Comparison of ENCODE assay signal across 10 cellular contexts in genomic region chr14:35878272-35879140, GRCh38. TPM values are rescaled to one million over a fixed set of nuclear protein-coding genes. Genes with fewer than 3 reads are reported as not detected.
DNase-seq lines count a peak whose midpoint lies in the region; ATAC-seq, FAIRE-seq and TF ChIP-seq lines count a peak whose summit lies in the region.
"Had no signal": no experiment of that assay in that cellular context is flagged by ENCODE, and none has a peak within 500 bp of the region (broad histone marks: within the 10 kb centered on the region; RNA-seq: fewer than 3 reads in every experiment).

No MANE protein-coding gene starts in this region.

- peaks cover 3% of the 10 kb centered on the region for H3K27me3 Mint-ChIP-seq in CD8-positive, alpha-beta T cell (ENCODE audit: low read depth)

- ATAC-seq in sciatic nerve (peak; percentile 91), GM21723 (IDR thresholded peaks at IDR 0.05; ENCODE audit: unreplicated experiment) (no peak), HG03135 (IDR thresholded peaks at IDR 0.05; ENCODE audit: unreplicated experiment) (no peak), GM18867 (IDR thresholded peaks at IDR 0.05; ENCODE audit: unreplicated experiment) (no peak)
- no peak for ATAC-seq in CD8-positive, alpha-beta T cell

- no peaks in the 10 kb centered on the region for H3K4me1 Mint-ChIP-seq in CD8-positive, alpha-beta T cell (ENCODE audit: low read depth)

- no peaks in the 10 kb centered on the region for H3K9me3 ChIP-seq in CD8-positive, alpha-beta T cell (ENCODE audit: low read length)

- POLR2A ChIA-PET in RWPE1 (lab: Yijun Ruan, JAX; ENCODE audit: low non-redundant PET), result no interaction called here
- POLR2A ChIA-PET in CD8-positive, alpha-beta T cell (lab: Charles Lee), result no interaction called here

- no peaks in the 10 kb centered on the region for H3K9me3 Mint-ChIP-seq in CD8-positive, alpha-beta T cell

- no peak overlapping the region for H3K27ac ChIP-seq in RWPE1
- no peak overlapping the region for H3K27ac ChIP-seq in CD8-positive, alpha-beta T cell (ENCODE audit: low read depth, low read length)

- peak; percentile 58 for FAIRE-seq in GM12891 (lab: Jason Lieb, UNC)

- no peak overlapping the region for H3K4me3 Mint-ChIP-seq in CD8-positive, alpha-beta T cell

- CTCF ChIA-PET in RWPE1 (lab: Yijun Ruan, JAX), result interaction anchor here (0.6 to 0.8 kb wide), 3 partner anchors 62 to 183 kb away, joined by 3 to 9 read pairs (median 4); no protein-coding TSS in a partner anchor
- CTCF ChIA-PET in CD8-positive, alpha-beta T cell (lab: Charles Lee), result interaction anchor here (1.3 to 3.6 kb wide), 2 partner anchors 190 to 495 kb away, joined by 4 to 19 read pairs; no protein-coding TSS in a partner anchor

- H3K36me3 ChIP-seq in CD8-positive, alpha-beta T cell (ENCODE audit: insufficient read depth, low read length), result no peaks in the 10 kb centered on the region

- DNase-seq in GM12891 (ENCODE audit: insufficient read length, low spot score), result no peak
- peak; percentile 79 for DNase-seq in RWPE1 (ENCODE audit: low spot score)
- DNase-seq in fibroblast of peridontal ligament (ENCODE audit: extremely low read depth), result peak; percentile 90
- no peak for DNase-seq in sciatic nerve (ENCODE audit: low spot score)
- DNase-seq in CD8-positive, alpha-beta T cell, result no peak
- DNase-seq: activated CD8-positive, alpha-beta memory T cell treated with anti-CD3 and anti-CD28 coated beads, Interleukin-2, amount 50 U/mL, for 4 hours; NCI-H1048 had no signal

- no peaks in the 10 kb centered on the region for H3K36me3 Mint-ChIP-seq in CD8-positive, alpha-beta T cell

- intact Hi-C loops in sciatic nerve (cut with DNase I), result no loop called here
- intact Hi-C loops in CD8-positive, alpha-beta T cell (cut with DNase I, micrococcal nuclease), result loop anchor here (1.0 to 2.0 kb wide), 3 partner anchors 191 to 1064 kb away; no protein-coding TSS in a partner anchor

- no peak overlapping the region for H3K27ac Mint-ChIP-seq in CD8-positive, alpha-beta T cell

- H3K4me3 ChIP-seq in CD8-positive, alpha-beta T cell (ENCODE audit: low read depth, low read length), result no peak overlapping the region

- no peaks in the 10 kb centered on the region for H3K4me1 ChIP-seq in CD8-positive, alpha-beta T cell (ENCODE audit: insufficient read depth, low read length)

- TF ChIP-seq CTCF in RWPE1 (conservative IDR thresholded peaks at IDR 0.05; ENCODE audit: low read depth), result no peak
- TF ChIP-seq CTCF in CD8-positive, alpha-beta T cell (IDR thresholded peaks at IDR 0.05), result no peak

- no peaks in the 10 kb centered on the region for H3K27me3 ChIP-seq in CD8-positive, alpha-beta T cell (ENCODE audit: insufficient read depth, low read length)

- no peak for TF ChIP-seq POLR2A in GM12891 (IDR thresholded peaks at IDR 0.05; ENCODE audit: low read depth, low read length)

TF ChIP-seq in GM12891, 5 proteins besides CTCF, POLR2A, EP300 and RAD21:
- TF ChIP-seq PAX5 (IDR thresholded peaks at IDR 0.05; ENCODE audit: insufficient read depth, low read length, severe bottlenecking), result no peak
- TF ChIP-seq SPI1 (IDR thresholded peaks at IDR 0.05; ENCODE audit: low read depth, low read length), result no peak
TF ChIP-seq in GM12891: peak in this region for 0.

RNA-seq across cellular contexts. Expression of gene BRMS1L, which starts 52.4 kb away (rescaled TPM):
- polyA plus RNA-seq in GM12891 (2012; ENCODE audit: low read depth, missing spikeins), result 4.7 TPM
- total RNA-seq in sciatic nerve, result 12.1 TPM
- 10 to 100 TPM; 15.5 to 17.9 TPM for total RNA-seq in CD8-positive, alpha-beta T cell

Comparison
In these comparisons a context has a peak if more than half of its experiments do, and no peak if none do; other contexts are left out.
1. DNase-seq: peak in RWPE1 (single experiment) and fibroblast of peridontal ligament (single experiment); none in GM12891 (single experiment), sciatic nerve (single experiment) and CD8-positive, alpha-beta T cell (0 of 7).